Comparison of ENCODE assay signal across 20 cellular contexts in the genomic region with DNA sequence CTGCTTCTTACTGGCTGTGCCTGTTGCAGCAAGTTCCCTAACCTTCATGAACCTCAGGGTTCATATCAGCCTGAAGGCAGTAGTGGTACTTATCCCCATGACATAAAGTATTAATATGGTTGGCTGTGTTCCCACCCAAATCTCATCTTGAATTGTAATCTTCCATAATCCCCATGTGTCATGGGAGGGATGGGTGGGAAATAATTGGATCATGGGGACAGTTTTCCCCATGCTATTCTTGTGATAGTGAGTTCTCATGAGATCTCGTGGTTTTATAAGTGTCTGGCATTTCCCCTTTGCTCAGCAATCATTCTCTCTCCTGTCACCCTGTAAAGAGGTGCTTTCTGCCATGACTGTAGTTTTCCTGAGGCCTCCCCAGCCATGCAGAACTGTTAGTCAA.
DNase-seq lines count a peak whose midpoint lies in the region; ATAC-seq and TF ChIP-seq lines count a peak whose summit lies in the region.
"Had no signal": no experiment of that assay in that cellular context is flagged by ENCODE, and none has a peak within 500 bp of the region (broad histone marks: within the 10 kb centered on the region; RNA-seq: fewer than 3 reads in every experiment).

No MANE protein-coding gene starts in this region.

- no peaks in the 10 kb centered on the region for H3K27me3 Mint-ChIP-seq in HFFc6 (ENCODE audit: insufficient read depth)
- no peaks in the 10 kb centered on the region for H3K27me3 Mint-ChIP-seq in WTC11 (ENCODE audit: low read depth)
- H3K27me3 Mint-ChIP-seq in activated CD4-positive, alpha-beta memory T cell treated with anti-CD3 and anti-CD28 coated beads for 36 hours, result peaks cover 11% of the 10 kb centered on the region

- H3K4me1 Mint-ChIP-seq in HFFc6 (ENCODE audit: low read depth) (peaks cover 55% of the 10 kb centered on the region), WTC11 (no peaks in the 10 kb centered on the region; the same call in 1 of the 2 replicates)
- H3K4me1 Mint-ChIP-seq in activated CD4-positive, alpha-beta memory T cell treated with anti-CD3 and anti-CD28 coated beads for 36 hours (ENCODE audit: low read depth), result peaks cover 11% of the 10 kb centered on the region
- H3K4me1 Mint-ChIP-seq: endodermal cell, immature natural killer cell had no signal

- H3K27ac ChIP-seq in left lung (peak overlapping the region; percentile 48 to 49), subcutaneous abdominal adipose tissue (ENCODE audit: low read depth, low read length) (peak overlapping the region; percentile 44)
- H3K27ac ChIP-seq: BLaER1 had no signal

- H3K9me3 ChIP-seq in left lung, result no peaks in the 10 kb centered on the region
- H3K9me3 ChIP-seq in subcutaneous abdominal adipose tissue (ENCODE audit: control insufficient read depth in 5 of 5, low read length in 5 of 5), result no peaks in the 10 kb centered on the region
- H3K9me3 ChIP-seq: BLaER1 had no signal

- H3K4me1 ChIP-seq in left lung, result peaks cover 0 to 2% of the 10 kb centered on the region in 2 donors
- peaks cover 0 to 19% (median 4%) of the 10 kb centered on the region in 5 donors for H3K4me1 ChIP-seq in subcutaneous abdominal adipose tissue (ENCODE audit: control insufficient read depth in 5 of 5, insufficient read depth in 5 of 5, low read length in 5 of 5)
- H3K4me1 ChIP-seq: BLaER1 had no signal

- H3K36me3 Mint-ChIP-seq in HFFc6 (ENCODE audit: low read depth) (peaks cover 14% of the 10 kb centered on the region), WTC11 (no peaks in the 10 kb centered on the region)
- H3K36me3 Mint-ChIP-seq in activated CD4-positive, alpha-beta memory T cell treated with anti-CD3 and anti-CD28 coated beads for 36 hours, result no peaks in the 10 kb centered on the region
- H3K36me3 Mint-ChIP-seq: immature natural killer cell had no signal

- H3K27ac Mint-ChIP-seq in HFFc6 (peak overlapping the region; percentile 93), WTC11 (no peak overlapping the region; the same call in 1 of the 2 replicates)
- H3K27ac Mint-ChIP-seq in activated CD4-positive, alpha-beta memory T cell treated with anti-CD3 and anti-CD28 coated beads for 36 hours, result no peak overlapping the region
- H3K27ac Mint-ChIP-seq: activated naive CD8-positive, alpha-beta T cell treated with anti-CD3 and anti-CD28 coated beads, Interleukin-2, amount 50 U/mL, for 24 hours; activated T-cell treated with anti-CD3 and anti-CD28 coated beads, Interleukin-2, amount 50 U/mL, for 72 hours; endodermal cell; immature natural killer cell had no signal

- POLR2A ChIA-PET in WTC11 (lab: Charles Lee), result no interaction called here
- POLR2A ChIA-PET in activated CD4-positive, alpha-beta memory T cell treated with anti-CD3 and anti-CD28 coated beads for 36 hours (lab: Charles Lee), result no interaction called here

- no peak overlapping the region for H3K4me3 Mint-ChIP-seq in HFFc6
- H3K4me3 Mint-ChIP-seq in WTC11, result no peak overlapping the region
- H3K4me3 Mint-ChIP-seq in activated CD4-positive, alpha-beta memory T cell treated with anti-CD3 and anti-CD28 coated beads for 36 hours, result no peak overlapping the region
- H3K4me3 Mint-ChIP-seq: activated naive CD8-positive, alpha-beta T cell treated with anti-CD3 and anti-CD28 coated beads, Interleukin-2, amount 50 U/mL, for 24 hours; activated T-cell treated with anti-CD3 and anti-CD28 coated beads, Interleukin-2, amount 50 U/mL, for 72 hours; central memory CD8-positive, alpha-beta T cell; endodermal cell; immature natural killer cell had no signal

- no peaks in the 10 kb centered on the region for H3K9me3 Mint-ChIP-seq in HFFc6
- H3K9me3 Mint-ChIP-seq in WTC11, result no peaks in the 10 kb centered on the region
- no peaks in the 10 kb centered on the region for H3K9me3 Mint-ChIP-seq in activated CD4-positive, alpha-beta memory T cell treated with anti-CD3 and anti-CD28 coated beads for 36 hours
- H3K9me3 Mint-ChIP-seq: activated naive CD8-positive, alpha-beta T cell treated with anti-CD3 and anti-CD28 coated beads, Interleukin-2, amount 50 U/mL, for 24 hours; activated T-cell treated with anti-CD3 and anti-CD28 coated beads, Interleukin-2, amount 50 U/mL, for 72 hours; central memory CD8-positive, alpha-beta T cell; endodermal cell; immature natural killer cell had no signal

- CTCF ChIA-PET in WTC11 (lab: Charles Lee), result no interaction called here
- CTCF ChIA-PET in activated CD4-positive, alpha-beta memory T cell treated with anti-CD3 and anti-CD28 coated beads for 36 hours (lab: Charles Lee), result interaction anchor here (1.1 kb wide), 1 partner anchor 14 kb away, joined by 3 read pairs; no protein-coding TSS in a partner anchor

- H3K36me3 ChIP-seq in left lung (peaks cover 0 to 4% of the 10 kb centered on the region in 2 donors), subcutaneous abdominal adipose tissue (ENCODE audit: control insufficient read depth in 5 of 5, insufficient read depth in 5 of 5, low read length in 5 of 5) (peaks cover 67 to 86% (median 68%) of the 10 kb centered on the region in 5 donors)
- H3K36me3 ChIP-seq: BLaER1 had no signal

- DNase-seq in HFFc6 (no peak), SK-MEL-5 (ENCODE audit: low read depth, low spot score) (peak; percentile 20), left lung (no peak), middle frontal gyrus (ENCODE audit: extremely low spot score, low spot score) (no peak), WTC11 (ENCODE audit: low spot score) (no peak)
- no peak for DNase-seq in activated CD4-positive, alpha-beta memory T cell treated with anti-CD3 and anti-CD28 coated beads for 36 hours
- DNase-seq: activated CD4-positive, alpha-beta T cell treated with anti-CD3 and anti-CD28 coated beads, Interleukin-2, amount 50 U/mL, for 4 hours; activated naive CD8-positive, alpha-beta T cell treated with anti-CD3 and anti-CD28 coated beads, Interleukin-2, amount 50 U/mL, for 24 hours; activated T-cell treated with anti-CD3 and anti-CD28 coated beads, Interleukin-2, amount 50 U/mL, for 72 hours; endodermal cell; immature natural killer cell; Karpas-422; mesendoderm; NCI-H1436; nucleus accumbens; small intestine; stimulated activated naive CD4-positive, alpha-beta T cell treated with Interleukin-2 at 50 U/mL for 16 hours had no signal

- H3K4me3 ChIP-seq in left lung (no peak overlapping the region), subcutaneous abdominal adipose tissue (ENCODE audit: low read depth in 1 of 5, low read length in 5 of 5) (no peak overlapping the region)
- H3K4me3 ChIP-seq: BLaER1 had no signal

- no peak for TF ChIP-seq CTCF in HFFc6 (IDR thresholded peaks at IDR 0.05)
- no peak for TF ChIP-seq CTCF in left lung (IDR thresholded peaks at IDR 0.05)
- no peak for TF ChIP-seq CTCF in WTC11 (IDR thresholded peaks at IDR 0.05)

- in situ Hi-C loops in SK-MEL-5 (cut with HindIII; ENCODE audit: low pct_unique_long_range_greater_than_20kb, low sequenced_read_pairs), result no loop called here

- intact Hi-C loops in left lung (cut with DNase I), result no loop called here
- intact Hi-C loops in activated CD4-positive, alpha-beta memory T cell treated with anti-CD3 and anti-CD28 coated beads for 36 hours (cut with micrococcal nuclease), result no loop called here

- H3K9ac ChIP-seq in subcutaneous abdominal adipose tissue (ENCODE audit: low read length in 5 of 5), result no peak overlapping the region
- H3K9ac ChIP-seq: BLaER1 had no signal

- H3K27me3 ChIP-seq in left lung (no peaks in the 10 kb centered on the region), subcutaneous abdominal adipose tissue (ENCODE audit: control insufficient read depth in 5 of 5, insufficient read depth in 4 of 5, low read length in 5 of 5) (no peaks in the 10 kb centered on the region)
- H3K27me3 ChIP-seq: BLaER1 had no signal

- ATAC-seq in left lung (no peak), WTC11 (no peak)
- ATAC-seq: activated naive CD8-positive, alpha-beta T cell treated with anti-CD3 and anti-CD28 coated beads, Interleukin-2, amount 50 U/mL, for 24 hours; activated T-cell treated with anti-CD3 and anti-CD28 coated beads, Interleukin-2, amount 50 U/mL, for 72 hours had no signal

TF ChIP-seq in WTC11, 78 proteins besides CTCF, POLR2A, EP300 and RAD21:
- TF ChIP-seq HMGA2 (CRISPR knock-in tag; IDR thresholded peaks at IDR 0.05), result no peak
- no peak for TF ChIP-seq SMAD3 (CRISPR knock-in tag; IDR thresholded peaks at IDR 0.05; ENCODE audit: borderline replicate concordance)
- no peak for TF ChIP-seq NR3C1 (CRISPR knock-in tag; conservative IDR thresholded peaks at IDR 0.05; ENCODE audit: low read depth)
- no peak for TF ChIP-seq FOXP1 (CRISPR knock-in tag; IDR thresholded peaks at IDR 0.05; ENCODE audit: borderline replicate concordance)
- TF ChIP-seq MYBL2 (CRISPR knock-in tag; IDR thresholded peaks at IDR 0.05), result no peak
- TF ChIP-seq CBFB (CRISPR knock-in tag; IDR thresholded peaks at IDR 0.05; ENCODE audit: low read depth), result no peak
- TF ChIP-seq RORB (CRISPR knock-in tag; IDR thresholded peaks at IDR 0.05), result no peak
- TF ChIP-seq TP53 (CRISPR knock-in tag; IDR thresholded peaks at IDR 0.05), result no peak
- no peak for TF ChIP-seq SMAD4 (CRISPR knock-in tag; IDR thresholded peaks at IDR 0.05)
- TF ChIP-seq ATF6 (CRISPR knock-in tag; IDR thresholded peaks at IDR 0.05), result no peak
